Comparison of ENCODE assay signal across 9 cellular contexts in genomic region chr14:30270200-30271161, GRCh38.
A peak's percentile ranks its signal among the peaks of the same experiment; 100 is the strongest.
DNase-seq lines count a peak whose midpoint lies in the region; TF ChIP-seq lines count a peak whose summit lies in the region.
"Had no signal": no experiment of that assay in that cellular context is flagged by ENCODE, and none has a peak within 500 bp of the region (broad histone marks: within the 10 kb centered on the region; RNA-seq: fewer than 3 reads in every experiment).

No MANE protein-coding gene starts in this region.

- H3K36me3 Mint-ChIP-seq in progenitor cell of endocrine pancreas (ENCODE audit: insufficient read depth) (no peaks in the 10 kb centered on the region), immature natural killer cell (peaks cover 0 to 3% (median 0%) of the 10 kb centered on the region in 3 donors)

- H3K27ac Mint-ChIP-seq in progenitor cell of endocrine pancreas (no peak overlapping the region), immature natural killer cell (no peak overlapping the region)
- H3K27ac Mint-ChIP-seq: stimulated activated naive CD8-positive, alpha-beta T cell treated with anti-CD3 and anti-CD28 coated beads, Interleukin-15, Interleukin-2, amounts not matched to agents 100 ng/mL and 50 ng/mL, for 24 hours had no signal

- POLR2A ChIA-PET in HEK293 (lab: Yijun Ruan, JAX) = interaction anchor here (0.7 kb wide), 1 partner anchor 13 kb away, joined by 4 read pairs; no protein-coding TSS in a partner anchor

- no peaks in the 10 kb centered on the region for H3K4me1 ChIP-seq in HEK293 (ENCODE audit: control insufficient read depth, insufficient read depth, low read length)

- peaks cover 24% of the 10 kb centered on the region for H3K27me3 Mint-ChIP-seq in progenitor cell of endocrine pancreas
- peaks cover 0 to 6% (median 0%) of the 10 kb centered on the region in 3 donors for H3K27me3 Mint-ChIP-seq in immature natural killer cell (ENCODE audit: low read depth in 3 of 3)

- H3K4me1 Mint-ChIP-seq in progenitor cell of endocrine pancreas (ENCODE audit: low read depth) (peaks cover 2% of the 10 kb centered on the region), immature natural killer cell (peaks cover 0 to 5% of the 10 kb centered on the region in 2 donors)

- peak; percentile 98 for TF ChIP-seq CTCF in GM12864 (IDR thresholded peaks at IDR 0.05; ENCODE audit: low read depth, low read length, missing control alignments)
- TF ChIP-seq CTCF in HEK293 (tag by site-specific recombination; IDR thresholded peaks at IDR 0.05) = peak; percentile 68; the same call in 1 of the 2 replicates
- peak; percentile 96 for TF ChIP-seq CTCF in progenitor cell of endocrine pancreas (IDR thresholded peaks at IDR 0.05; ENCODE audit: unreplicated experiment)

- H3K4me3 Mint-ChIP-seq in progenitor cell of endocrine pancreas (ENCODE audit: low read depth) (peak overlapping the region; percentile 66), immature natural killer cell (no peak overlapping the region)
- H3K4me3 Mint-ChIP-seq: stimulated activated naive CD8-positive, alpha-beta T cell treated with anti-CD3 and anti-CD28 coated beads, Interleukin-15, Interleukin-2, amounts not matched to agents 100 ng/mL and 50 ng/mL, for 24 hours had no signal

- H3K4me3 ChIP-seq in GM12864 (ENCODE audit: low read depth, low read length) (no peak overlapping the region), HEK293 (ENCODE audit: low read depth, low read length) (peak overlapping the region; percentile 34)

- H3K9me3 Mint-ChIP-seq in progenitor cell of endocrine pancreas (ENCODE audit: low read depth) (no peaks in the 10 kb centered on the region), immature natural killer cell (peaks cover 0 to 4% (median 0%) of the 10 kb centered on the region in 6 donors)
- H3K9me3 Mint-ChIP-seq: stimulated activated naive CD8-positive, alpha-beta T cell treated with anti-CD3 and anti-CD28 coated beads, Interleukin-15, Interleukin-2, amounts not matched to agents 100 ng/mL and 50 ng/mL, for 24 hours had no signal

- no peaks in the 10 kb centered on the region for H3K9me3 ChIP-seq in HEK293 (ENCODE audit: control insufficient read depth, insufficient read depth, low read depth, low read length)

- H3K27ac ChIP-seq in HEK293 (ENCODE audit: extremely low read depth, low read depth, low read length) = no peak overlapping the region

- intact Hi-C loops in cardiac septum (cut with DNase I) = no loop called here

- DNase-seq in GM12864 (ENCODE audit: low read depth) (peak; percentile 36), M059J (ENCODE audit: low read depth) (peak; percentile 87), SHP77 treated with DMSO at 0.1 percent for 48 hours (lab: John Stamatoyannopoulos, UW) (peak; percentile 88), cardiac septum (ENCODE audit: low spot score) (peak; percentile 76), progenitor cell of endocrine pancreas (ENCODE audit: low spot score, unreplicated experiment) (peak; percentile 76), immature natural killer cell (no peak)
- DNase-seq in activated naive CD4-positive, alpha-beta T cell treated with anti-CD3 and anti-CD28 coated beads, Interleukin-2, amount 50 U/mL, for 16 hours = peak; percentile 50

- no peaks in the 10 kb centered on the region for H3K36me3 ChIP-seq in HEK293 (ENCODE audit: control insufficient read depth in 2 of 2, insufficient read depth in 1 of 2, low read length in 2 of 2)

- CTCF ChIA-PET in HEK293 (lab: Yijun Ruan, JAX) = interaction anchor here (0.6 to 6.5 kb wide), 44 partner anchors 9 to 1571 kb away, joined by 3 to 80 read pairs (median 4); no protein-coding TSS in a partner anchor

TF ChIP-seq in HEK293, 187 proteins besides CTCF, POLR2A, EP300 and RAD21:
- 0 out of 2 replicates have a peak, but pooled peaks have one; percentile 12 for TF ChIP-seq ZBTB17 (tag by site-specific recombination; IDR thresholded peaks at IDR 0.05)
- peak; percentile 59 for TF ChIP-seq ZNF654 (tag by site-specific recombination; IDR thresholded peaks at IDR 0.05; ENCODE audit: low read depth)
- no peak for TF ChIP-seq ZNF391 (tag by site-specific recombination; IDR thresholded peaks at IDR 0.05; ENCODE audit: borderline replicate concordance, low read depth)
- TF ChIP-seq, protein P1, sequence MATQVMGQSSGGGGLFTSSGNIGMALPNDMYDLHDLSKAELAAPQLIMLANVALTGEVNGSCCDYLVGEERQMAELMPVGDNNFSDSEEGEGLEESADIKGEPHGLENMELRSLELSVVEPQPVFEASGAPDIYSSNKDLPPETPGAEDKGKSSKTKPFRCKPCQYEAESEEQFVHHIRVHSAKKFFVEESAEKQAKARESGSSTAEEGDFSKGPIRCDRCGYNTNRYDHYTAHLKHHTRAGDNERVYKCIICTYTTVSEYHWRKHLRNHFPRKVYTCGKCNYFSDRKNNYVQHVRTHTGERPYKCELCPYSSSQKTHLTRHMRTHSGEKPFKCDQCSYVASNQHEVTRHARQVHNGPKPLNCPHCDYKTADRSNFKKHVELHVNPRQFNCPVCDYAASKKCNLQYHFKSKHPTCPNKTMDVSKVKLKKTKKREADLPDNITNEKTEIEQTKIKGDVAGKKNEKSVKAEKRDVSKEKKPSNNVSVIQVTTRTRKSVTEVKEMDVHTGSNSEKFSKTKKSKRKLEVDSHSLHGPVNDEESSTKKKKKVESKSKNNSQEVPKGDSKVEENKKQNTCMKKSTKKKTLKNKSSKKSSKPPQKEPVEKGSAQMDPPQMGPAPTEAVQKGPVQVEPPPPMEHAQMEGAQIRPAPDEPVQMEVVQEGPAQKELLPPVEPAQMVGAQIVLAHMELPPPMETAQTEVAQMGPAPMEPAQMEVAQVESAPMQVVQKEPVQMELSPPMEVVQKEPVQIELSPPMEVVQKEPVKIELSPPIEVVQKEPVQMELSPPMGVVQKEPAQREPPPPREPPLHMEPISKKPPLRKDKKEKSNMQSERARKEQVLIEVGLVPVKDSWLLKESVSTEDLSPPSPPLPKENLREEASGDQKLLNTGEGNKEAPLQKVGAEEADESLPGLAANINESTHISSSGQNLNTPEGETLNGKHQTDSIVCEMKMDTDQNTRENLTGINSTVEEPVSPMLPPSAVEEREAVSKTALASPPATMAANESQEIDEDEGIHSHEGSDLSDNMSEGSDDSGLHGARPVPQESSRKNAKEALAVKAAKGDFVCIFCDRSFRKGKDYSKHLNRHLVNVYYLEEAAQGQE (tag by site-specific recombination; IDR thresholded peaks at IDR 0.05) = peak; percentile 51; the same call in 1 of the 2 replicates
- TF ChIP-seq, protein P2, sequence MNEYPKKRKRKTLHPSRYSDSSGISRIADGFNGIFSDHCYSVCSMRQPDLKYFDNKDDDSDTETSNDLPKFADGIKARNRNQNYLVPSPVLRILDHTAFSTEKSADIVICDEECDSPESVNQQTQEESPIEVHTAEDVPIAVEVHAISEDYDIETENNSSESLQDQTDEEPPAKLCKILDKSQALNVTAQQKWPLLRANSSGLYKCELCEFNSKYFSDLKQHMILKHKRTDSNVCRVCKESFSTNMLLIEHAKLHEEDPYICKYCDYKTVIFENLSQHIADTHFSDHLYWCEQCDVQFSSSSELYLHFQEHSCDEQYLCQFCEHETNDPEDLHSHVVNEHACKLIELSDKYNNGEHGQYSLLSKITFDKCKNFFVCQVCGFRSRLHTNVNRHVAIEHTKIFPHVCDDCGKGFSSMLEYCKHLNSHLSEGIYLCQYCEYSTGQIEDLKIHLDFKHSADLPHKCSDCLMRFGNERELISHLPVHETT (tag by site-specific recombination; IDR thresholded peaks at IDR 0.05) = no peak
- 0 out of 2 replicates have a peak, but pooled peaks have one; percentile 11 for TF ChIP-seq ZNF518A (tag by site-specific recombination; conservative IDR thresholded peaks at IDR 0.05; ENCODE audit: low read depth)
- TF ChIP-seq ZNF660 (tag by site-specific recombination; IDR thresholded peaks at IDR 0.05) = 0 out of 2 replicates have a peak, but pooled peaks have one; percentile 24
- peak; percentile 56 for TF ChIP-seq ZNF335 (tag by site-specific recombination; conservative IDR thresholded peaks at IDR 0.05)
- peak; percentile 23; the same call in 1 of the 2 replicates for TF ChIP-seq ZBTB21 (tag by site-specific recombination; IDR thresholded peaks at IDR 0.05)
- TF ChIP-seq ZBTB8A (tag by site-specific recombination; IDR thresholded peaks at IDR 0.05) = 0 out of 2 replicates have a peak, but pooled peaks have one; percentile 8

Comparison
In these comparisons a context has a peak if more than half of its experiments do, and no peak if none do; other contexts are left out.
1. DNase-seq: peak in GM12864 (single experiment), M059J (single experiment), SHP77 treated with DMSO at 0.1 percent for 48 hours (single experiment), activated naive CD4-positive, alpha-beta T cell treated with anti-CD3 and anti-CD28 coated beads, Interleukin-2, amount 50 U/mL, for 16 hours (single experiment), cardiac septum (single experiment) and progenitor cell of endocrine pancreas (single experiment); none in immature natural killer cell (0 of 3).
2. Peak in every context shown above with its lines, with median percentiles within 50 percentile points of each other: CTCF ChIP-seq.